24 cellular contexts compared by ENCODE assay signal in genomic region chr12:33180921-33181320, GRCh38.
DNase-seq lines count a peak whose midpoint lies in the region; ATAC-seq and TF ChIP-seq lines count a peak whose summit lies in the region.
"Had no signal": no experiment of that assay in that cellular context is flagged by ENCODE, and none has a peak within 500 bp of the region (broad histone marks: within the 10 kb centered on the region; RNA-seq: fewer than 3 reads in every experiment).

No MANE protein-coding gene starts in this region.

- WGBS in mammary epithelial cell (ENCODE audit: low coverage, missing lambda C conversion rate): 7% methylated on average over 1 of the region's 1 CpG

- CTCF ChIA-PET in PC-3 (lab: Charles Lee): no interaction called here
- CTCF ChIA-PET in mammary epithelial cell (lab: Charles Lee; ENCODE audit: low non-redundant PET): no interaction called here
- CTCF ChIA-PET in A673 (lab: Charles Lee): no interaction called here

- in situ Hi-C loops in mammary epithelial cell (cut with MboI; ENCODE audit: low sequenced_read_pairs in 2 of 2): no loop called here

- H3K9ac ChIP-seq in PC-3 (ENCODE audit: low read length) (no peak overlapping the region), mammary epithelial cell (ENCODE audit: insufficient read depth, low read length) (no peak overlapping the region)

- no peaks in the 10 kb centered on the region for H3K9me3 ChIP-seq in PC-3 (ENCODE audit: low read length)
- H3K9me3 ChIP-seq in mammary epithelial cell (replicated peaks; ENCODE audit: insufficient read depth, low read length): no peaks in the 10 kb centered on the region
- H3K9me3 ChIP-seq in A673 (ENCODE audit: low read depth, low read length, poor library complexity, severe bottlenecking): peaks cover 2% of the 10 kb centered on the region
- H3K9me3 ChIP-seq: adrenal gland, psoas muscle, testis had no signal

- BruUV-seq in PC-3 (replicated peaks; lab: Mats Ljungman, UMichigan): no TSS peak
- no TSS peak for BruUV-seq in mammary epithelial cell (replicated peaks; lab: Mats Ljungman, UMichigan)
- no TSS peak for BruUV-seq in A673 (replicated peaks; lab: Mats Ljungman, UMichigan)

- no peaks in the 10 kb centered on the region for H3K27me3 Mint-ChIP-seq in activated T-cell treated with anti-CD3 and anti-CD28 coated beads, Interleukin-2, amount 50 U/mL, for 4 hours (ENCODE audit: low read depth)
- H3K27me3 Mint-ChIP-seq: CD4-positive, CD25-positive, alpha-beta regulatory T cell had no signal

- no peaks in the 10 kb centered on the region for H3K36me3 Mint-ChIP-seq in activated T-cell treated with anti-CD3 and anti-CD28 coated beads, Interleukin-2, amount 50 U/mL, for 4 hours (ENCODE audit: insufficient read depth)
- H3K36me3 Mint-ChIP-seq: CD4-positive, CD25-positive, alpha-beta regulatory T cell had no signal

- H3F3A ChIP-seq in PC-3 (ENCODE audit: low read length, unreplicated experiment): no peaks in the 10 kb centered on the region

- TF ChIP-seq CTCF in PC-3 (conservative IDR thresholded peaks at IDR 0.05; ENCODE audit: low read depth, low read length) (no peak), mammary epithelial cell (conservative IDR thresholded peaks at IDR 0.05 in 1 of 2, IDR thresholded peaks at IDR 0.05 in 1 of 2; ENCODE audit: extremely low read depth in 1 of 2, insufficient read depth in 1 of 2, low read depth in 1 of 2, low read length in 2 of 2) (no peak), A673 (conservative IDR thresholded peaks at IDR 0.05; ENCODE audit: low read depth, low read length) (no peak)

- no peak overlapping the region for H3K4me3 Mint-ChIP-seq in activated T-cell treated with anti-CD3 and anti-CD28 coated beads, Interleukin-2, amount 50 U/mL, for 4 hours
- H3K4me3 Mint-ChIP-seq: activated CD8-positive, alpha-beta T cell treated with anti-CD3 and anti-CD28 coated beads, Interleukin-2, amount 10 ng/mL, durations not matched to agents 7 days and 5 days; CD4-positive, CD25-positive, alpha-beta regulatory T cell had no signal

- no peaks in the 10 kb centered on the region for H3K9me3 Mint-ChIP-seq in activated T-cell treated with anti-CD3 and anti-CD28 coated beads, Interleukin-2, amount 50 U/mL, for 4 hours

- no peak overlapping the region for H3K4me3 ChIP-seq in PC-3 (ENCODE audit: low read length)
- no peak overlapping the region for H3K4me3 ChIP-seq in mammary epithelial cell (replicated peaks in 1 of 3; ENCODE audit: insufficient read depth in 1 of 3, low read depth in 2 of 3, low read length in 3 of 3)
- no peak overlapping the region for H3K4me3 ChIP-seq in A673 (ENCODE audit: low read depth, low read length, poor library complexity, severe bottlenecking)
- H3K4me3 ChIP-seq: adrenal gland, psoas muscle, skin epidermis, testis had no signal

- H3K27me3 ChIP-seq in PC-3 (ENCODE audit: low read length): no peaks in the 10 kb centered on the region
- peaks cover 7% of the 10 kb centered on the region for H3K27me3 ChIP-seq in mammary epithelial cell (ENCODE audit: insufficient read depth, low read length)
- H3K27me3 ChIP-seq in A673 (replicated peaks; ENCODE audit: insufficient read depth, low read depth, low read length, poor library complexity): no peaks in the 10 kb centered on the region
- H3K27me3 ChIP-seq: adrenal gland, testis had no signal

- H4K20me1 ChIP-seq in PC-3 (ENCODE audit: low read length): no peaks in the 10 kb centered on the region
- no peaks in the 10 kb centered on the region for H4K20me1 ChIP-seq in mammary epithelial cell (ENCODE audit: insufficient read depth, low read length)

- POLR2A ChIA-PET in PC-3 (lab: Charles Lee; ENCODE audit: unreplicated experiment) (interaction anchor here (0.5 kb wide), 1 partner anchor 76 kb away, joined by 5 read pairs; no protein-coding TSS in a partner anchor), A673 (lab: Charles Lee; ENCODE audit: low non-redundant PET) (no interaction called here)

- peaks cover 14% of the 10 kb centered on the region for H3K4me1 ChIP-seq in PC-3 (ENCODE audit: insufficient read depth, low read length)
- no peaks in the 10 kb centered on the region for H3K4me1 ChIP-seq in mammary epithelial cell (ENCODE audit: insufficient read depth, low read length)
- H3K4me1 ChIP-seq in A673 (ENCODE audit: insufficient read depth, low read length, poor library complexity, severe bottlenecking): no peaks in the 10 kb centered on the region
- H3K4me1 ChIP-seq: adrenal gland, psoas muscle, testis had no signal

- no peaks in the 10 kb centered on the region for H3K4me1 Mint-ChIP-seq in activated T-cell treated with anti-CD3 and anti-CD28 coated beads, Interleukin-2, amount 50 U/mL, for 4 hours (ENCODE audit: low read depth)
- H3K4me1 Mint-ChIP-seq: CD4-positive, CD25-positive, alpha-beta regulatory T cell had no signal

- H3K4me2 ChIP-seq in PC-3 (ENCODE audit: low read length) (peak overlapping the region; percentile 49), mammary epithelial cell (ENCODE audit: insufficient read depth, low read depth, low read length) (no peak overlapping the region)

- H3K79me2 ChIP-seq in PC-3 (ENCODE audit: low read length) (no peaks in the 10 kb centered on the region), mammary epithelial cell (ENCODE audit: insufficient read depth, low read length) (no peaks in the 10 kb centered on the region)

- intact Hi-C loops in PC-3 (cut with micrococcal nuclease) (no loop called here), mammary epithelial cell (cut with micrococcal nuclease) (no loop called here), A673 (cut with micrococcal nuclease; ENCODE audit: unreplicated experiment) (no loop called here)

- H2AFZ ChIP-seq in PC-3 (ENCODE audit: low read length) (no peak overlapping the region), mammary epithelial cell (ENCODE audit: low read depth, low read length) (no peak overlapping the region)

- H3K36me3 ChIP-seq in PC-3 (ENCODE audit: low read depth, low read length) (no peaks in the 10 kb centered on the region), mammary epithelial cell (ENCODE audit: insufficient read depth, low read length) (no peaks in the 10 kb centered on the region), A673 (ENCODE audit: insufficient read depth, low read length, poor library complexity, severe bottlenecking) (no peaks in the 10 kb centered on the region)
- H3K36me3 ChIP-seq: adrenal gland had no signal

- ATAC-seq in PC-3 (peak; percentile 96), HG02885 (IDR thresholded peaks at IDR 0.05; ENCODE audit: poor library complexity, unreplicated experiment) (no peak)
- no peak for ATAC-seq in activated T-cell treated with anti-CD3 and anti-CD28 coated beads, Interleukin-2, amount 50 U/mL, for 4 hours
- ATAC-seq: activated CD4-positive, CD25-positive, alpha-beta regulatory T cell treated with anti-CD3 and anti-CD28 coated beads, Interleukin-2, amount 50 U/mL, for 24 hours; activated CD8-positive, alpha-beta T cell treated with anti-CD3 and anti-CD28 coated beads, Interleukin-2, amount 10 ng/mL, durations not matched to agents 7 days and 5 days; psoas muscle had no signal

- H3K9me2 ChIP-seq in PC-3 (replicated peaks; ENCODE audit: low read length): no peaks in the 10 kb centered on the region

- H3K27ac ChIP-seq in PC-3 (ENCODE audit: low read length) (peak overlapping the region; percentile 21; the same call in 1 of the 2 replicates), mammary epithelial cell (ENCODE audit: insufficient read depth, low read depth, low read length) (no peak overlapping the region), A673 (ENCODE audit: low read depth, low read length, poor library complexity, severe bottlenecking) (no peak overlapping the region)
- H3K27ac ChIP-seq: adrenal gland, psoas muscle, skin epidermis, testis had no signal

- peak; percentile 52 for DNase-seq in HS-5 (ENCODE audit: low read depth)
- peak; percentile 92 for DNase-seq in PC-3
- peak; percentile 65 for DNase-seq in mammary epithelial cell
- DNase-seq in myocyte (ENCODE audit: low read depth): peak; percentile 13
- no peak for DNase-seq in activated CD4-positive, CD25-positive, alpha-beta regulatory T cell treated with anti-CD3 and anti-CD28 coated beads, Interleukin-2, amount 50 U/mL, for 72 hours
- no peak for DNase-seq in activated T-cell treated with anti-CD3 and anti-CD28 coated beads, Interleukin-2, amount 50 U/mL, for 4 hours
- DNase-seq in A673 (ENCODE audit: low spot score): no peak
- DNase-seq: activated CD8-positive, alpha-beta T cell treated with anti-CD3 and anti-CD28 coated beads, Interleukin-2, amount 10 ng/mL, durations not matched to agents 7 days and 5 days; adrenal gland; CD4-positive, CD25-positive, alpha-beta regulatory T cell; dermis blood vessel endothelial cell; DMS 273 treated with DMSO at 0.1 percent for 48 hours; H7; hippocampal formation; NCI-H1417; NCI-H526; psoas muscle; Right ventricle myocardium superior; stimulated activated CD4-positive, alpha-beta T cell treated with anti-CD3 and anti-CD28 coated beads, Interleukin-2, amount 100 ng/mL, for 48 hours; stimulated activated naive CD4-positive, alpha-beta T cell; testis had no signal

- dilution Hi-C loops in mammary epithelial cell (cut with HindIII; ENCODE audit: low sequenced_read_pairs): no loop called here

Comparison
In these comparisons a context has a peak if more than half of its experiments do, and no peak if none do; other contexts are left out.
1. DNase-seq: peak in HS-5 (single experiment), PC-3 (single experiment), mammary epithelial cell (single experiment) and myocyte (single experiment); none in activated CD4-positive, CD25-positive, alpha-beta regulatory T cell treated with anti-CD3 and anti-CD28 coated beads, Interleukin-2, amount 50 U/mL, for 72 hours (single experiment), activated T-cell treated with anti-CD3 and anti-CD28 coated beads, Interleukin-2, amount 50 U/mL, for 4 hours (single experiment) and A673 (single experiment).